9 cellular contexts compared by ENCODE assay signal in genomic region chr15:38130739-38131498, GRCh38.
DNase-seq lines count a peak whose midpoint lies in the region; ATAC-seq and TF ChIP-seq lines count a peak whose summit lies in the region.
"Had no signal": no experiment of that assay in that cellular context is flagged by ENCODE, and none has a peak within 500 bp of the region (broad histone marks: within the 10 kb centered on the region; RNA-seq: fewer than 3 reads in every experiment).

No MANE protein-coding gene starts in this region.

- DNase-seq in NAMALWA (ENCODE audit: low spot score) (peak; percentile 25), cardiac fibroblast (ENCODE audit: low read depth in 2 of 2) (peak; percentile 98 to 99), lung (ENCODE audit: low spot score) (peak; percentile 77), type B pancreatic cell (ENCODE audit: extremely low spot score, unreplicated experiment) (no peak)
- no peak for DNase-seq in activated T-helper 1 cell treated with anti-CD3 and anti-CD28 coated beads, Interleukin-12 subunit alpha, Interleukin-12 subunit beta, Interleukin-2, Interleukin-4 antibody, amounts not matched to agents 30 ng/mL and 10 ng/mL and 1 ng/mL, durations not matched to agents 14 hours and 24 hours and 36 hours (ENCODE audit: low spot score)
- DNase-seq in naive thymus-derived CD8-positive, alpha-beta T cell: no peak
- DNase-seq: DND-41 had no signal

- H3K27ac ChIP-seq in ACC112 (ENCODE audit: low read depth, low read length) (peak overlapping the region; percentile 99), lung (ENCODE audit: low read depth in 1 of 2, low read length in 1 of 2) (peak overlapping the region in 1 of 2 donors; percentile 80)

- no peaks in the 10 kb centered on the region for H3K27me3 Mint-ChIP-seq in type B pancreatic cell
- H3K27me3 Mint-ChIP-seq in activated T-helper 1 cell treated with anti-CD3 and anti-CD28 coated beads, Interleukin-12 subunit alpha, Interleukin-12 subunit beta, Interleukin-2, Interleukin-4 antibody, amounts not matched to agents 30 ng/mL and 10 ng/mL and 1 ng/mL, durations not matched to agents 14 hours and 24 hours and 36 hours (ENCODE audit: insufficient read depth): peaks cover 13% of the 10 kb centered on the region
- H3K27me3 Mint-ChIP-seq in naive thymus-derived CD8-positive, alpha-beta T cell: peaks cover 11 to 34% (median 18%) of the 10 kb centered on the region in 5 donors

- ATAC-seq in GM21526 (IDR thresholded peaks at IDR 0.05; ENCODE audit: low FRiP score, unreplicated experiment) (peak; percentile 55), lung (ENCODE audit: insufficient read depth, low FRiP score) (peak; percentile 62)
- ATAC-seq in naive thymus-derived CD8-positive, alpha-beta T cell: no peak

- no peaks in the 10 kb centered on the region for H3K79me2 ChIP-seq in ACC112 (ENCODE audit: control insufficient read depth, insufficient read depth, low read length, unreplicated experiment)

- H3K4me1 ChIP-seq in ACC112 (ENCODE audit: control insufficient read depth, insufficient read depth, low read length, unreplicated experiment) (peaks cover 48% of the 10 kb centered on the region), lung (ENCODE audit: control insufficient read depth in 2 of 2, insufficient read depth in 2 of 2, low read length in 2 of 2) (peaks cover 2 to 8% of the 10 kb centered on the region in 2 donors)

- intact Hi-C loops in activated T-helper 1 cell treated with anti-CD3 and anti-CD28 coated beads, Interleukin-12 subunit alpha, Interleukin-12 subunit beta, Interleukin-2, Interleukin-4 antibody, amounts not matched to agents 30 ng/mL and 10 ng/mL and 1 ng/mL, durations not matched to agents 14 hours and 24 hours and 36 hours (cut with micrococcal nuclease): no loop called here

- POLR2A ChIA-PET in naive thymus-derived CD8-positive, alpha-beta T cell (lab: Charles Lee): no interaction called here

- peak overlapping the region; percentile 54 for H2AFZ ChIP-seq in ACC112 (ENCODE audit: low read length, unreplicated experiment)

- WGBS in lung, 2 donors: 22 to 41% methylated on average over 9 to 10 of the region's 10 CpGs

- no peaks in the 10 kb centered on the region for H3K36me3 Mint-ChIP-seq in type B pancreatic cell
- no peaks in the 10 kb centered on the region for H3K36me3 Mint-ChIP-seq in activated T-helper 1 cell treated with anti-CD3 and anti-CD28 coated beads, Interleukin-12 subunit alpha, Interleukin-12 subunit beta, Interleukin-2, Interleukin-4 antibody, amounts not matched to agents 30 ng/mL and 10 ng/mL and 1 ng/mL, durations not matched to agents 14 hours and 24 hours and 36 hours (ENCODE audit: low read depth)
- no peaks in the 10 kb centered on the region for H3K36me3 Mint-ChIP-seq in naive thymus-derived CD8-positive, alpha-beta T cell

- H3K27ac Mint-ChIP-seq in type B pancreatic cell: no peak overlapping the region
- H3K27ac Mint-ChIP-seq in activated T-helper 1 cell treated with anti-CD3 and anti-CD28 coated beads, Interleukin-12 subunit alpha, Interleukin-12 subunit beta, Interleukin-2, Interleukin-4 antibody, amounts not matched to agents 30 ng/mL and 10 ng/mL and 1 ng/mL, durations not matched to agents 14 hours and 24 hours and 36 hours: no peak overlapping the region
- no peak overlapping the region for H3K27ac Mint-ChIP-seq in naive thymus-derived CD8-positive, alpha-beta T cell

- TF ChIP-seq CTCF in cardiac fibroblast (IDR thresholded peaks at IDR 0.05; ENCODE audit: low read depth, low read length) (no peak), lung (IDR thresholded peaks at IDR 0.05; ENCODE audit: control extremely low read depth, extremely low read depth) (no peak), type B pancreatic cell (conservative IDR thresholded peaks at IDR 0.05) (no peak)

- peak overlapping the region; percentile 73 for H3K4me3 ChIP-seq in ACC112 (ENCODE audit: low read depth, low read length)
- H3K4me3 ChIP-seq in cardiac fibroblast (replicated peaks in 1 of 2; ENCODE audit: low read depth in 2 of 2, low read length in 2 of 2): peak overlapping the region in 1 of 2 donors; percentile 25
- no peak overlapping the region for H3K4me3 ChIP-seq in lung

- no peaks in the 10 kb centered on the region for H3K27me3 ChIP-seq in ACC112 (ENCODE audit: insufficient read depth, low read length)
- no peaks in the 10 kb centered on the region for H3K27me3 ChIP-seq in lung (ENCODE audit: control insufficient read depth, insufficient read depth)

- peaks cover 4% of the 10 kb centered on the region for H3K9me3 Mint-ChIP-seq in type B pancreatic cell
- no peaks in the 10 kb centered on the region for H3K9me3 Mint-ChIP-seq in activated T-helper 1 cell treated with anti-CD3 and anti-CD28 coated beads, Interleukin-12 subunit alpha, Interleukin-12 subunit beta, Interleukin-2, Interleukin-4 antibody, amounts not matched to agents 30 ng/mL and 10 ng/mL and 1 ng/mL, durations not matched to agents 14 hours and 24 hours and 36 hours
- H3K9me3 Mint-ChIP-seq in naive thymus-derived CD8-positive, alpha-beta T cell: peaks cover 0 to 7% (median 3%) of the 10 kb centered on the region in 9 donors

- peak overlapping the region; percentile 48 for H3K4me3 Mint-ChIP-seq in type B pancreatic cell
- H3K4me3 Mint-ChIP-seq in activated T-helper 1 cell treated with anti-CD3 and anti-CD28 coated beads, Interleukin-12 subunit alpha, Interleukin-12 subunit beta, Interleukin-2, Interleukin-4 antibody, amounts not matched to agents 30 ng/mL and 10 ng/mL and 1 ng/mL, durations not matched to agents 14 hours and 24 hours and 36 hours: no peak overlapping the region
- no peak overlapping the region for H3K4me3 Mint-ChIP-seq in naive thymus-derived CD8-positive, alpha-beta T cell

- peaks cover 32% of the 10 kb centered on the region for H3K4me1 Mint-ChIP-seq in type B pancreatic cell (ENCODE audit: unreplicated experiment)
- peaks cover 20% of the 10 kb centered on the region for H3K4me1 Mint-ChIP-seq in activated T-helper 1 cell treated with anti-CD3 and anti-CD28 coated beads, Interleukin-12 subunit alpha, Interleukin-12 subunit beta, Interleukin-2, Interleukin-4 antibody, amounts not matched to agents 30 ng/mL and 10 ng/mL and 1 ng/mL, durations not matched to agents 14 hours and 24 hours and 36 hours (ENCODE audit: low read depth)
- peaks cover 0 to 16% (median 0%) of the 10 kb centered on the region in 4 donors for H3K4me1 Mint-ChIP-seq in naive thymus-derived CD8-positive, alpha-beta T cell

- H3K36me3 ChIP-seq in ACC112 (ENCODE audit: insufficient read depth, low read length): no peaks in the 10 kb centered on the region
- H3K36me3 ChIP-seq in lung (ENCODE audit: control insufficient read depth in 2 of 2, insufficient read depth in 2 of 2, low read length in 2 of 2): no peaks in the 10 kb centered on the region

- H3K9me3 ChIP-seq in lung (ENCODE audit: control insufficient read depth in 2 of 2, insufficient read depth in 1 of 2, low read length in 1 of 2): no peaks in the 10 kb centered on the region

Comparison
In these comparisons a context has a peak if more than half of its experiments do, and no peak if none do; other contexts are left out.
1. ATAC-seq: peak in GM21526 (single experiment) and lung (single experiment); none in naive thymus-derived CD8-positive, alpha-beta T cell (0 of 2).
2. DNase-seq: peak in NAMALWA (single experiment), cardiac fibroblast (2 of 2) and lung (single experiment); none in type B pancreatic cell (single experiment), activated T-helper 1 cell treated with anti-CD3 and anti-CD28 coated beads, Interleukin-12 subunit alpha, Interleukin-12 subunit beta, Interleukin-2, Interleukin-4 antibody, amounts not matched to agents 30 ng/mL and 10 ng/mL and 1 ng/mL, durations not matched to agents 14 hours and 24 hours and 36 hours (single experiment) and naive thymus-derived CD8-positive, alpha-beta T cell (0 of 10).